In the genomic region with DNA sequence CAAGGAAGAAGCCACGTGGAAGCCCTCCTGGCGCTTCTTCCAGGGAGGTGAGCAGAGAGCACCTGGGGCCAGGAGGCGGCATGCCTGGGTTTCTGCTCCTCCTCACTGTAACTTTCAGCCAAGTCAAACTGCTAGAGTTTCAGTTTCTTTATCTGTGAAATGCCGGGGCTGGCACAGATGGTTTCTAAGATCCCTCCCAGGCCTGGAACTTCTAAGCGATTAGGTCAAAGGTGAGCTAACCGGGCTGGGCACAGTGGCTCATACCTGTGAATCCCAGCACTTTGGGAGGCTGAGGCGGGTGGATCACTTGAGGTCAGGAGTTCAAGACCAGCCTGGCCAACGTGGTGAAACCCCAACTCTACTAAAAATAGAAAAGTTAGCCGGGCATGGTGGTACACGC, we compare ENCODE assay signal across 1 cellular context.
TF ChIP-seq lines count a peak whose summit lies in the region.

No MANE protein-coding gene starts in this region.

TF ChIP-seq in GM12878, 131 proteins besides CTCF, POLR2A, EP300 and RAD21:
- TF ChIP-seq NR2C1 (IDR thresholded peaks at IDR 0.05) (peak; percentile 56), NR2F1 (conservative IDR thresholded peaks at IDR 0.05) (peak; percentile 89), IKZF1 (conservative IDR thresholded peaks at IDR 0.05) (peak; percentile 38; the same call in 1 of the 2 replicates)
